ENCODE assay signal across 10 cellular contexts in the genomic region with DNA sequence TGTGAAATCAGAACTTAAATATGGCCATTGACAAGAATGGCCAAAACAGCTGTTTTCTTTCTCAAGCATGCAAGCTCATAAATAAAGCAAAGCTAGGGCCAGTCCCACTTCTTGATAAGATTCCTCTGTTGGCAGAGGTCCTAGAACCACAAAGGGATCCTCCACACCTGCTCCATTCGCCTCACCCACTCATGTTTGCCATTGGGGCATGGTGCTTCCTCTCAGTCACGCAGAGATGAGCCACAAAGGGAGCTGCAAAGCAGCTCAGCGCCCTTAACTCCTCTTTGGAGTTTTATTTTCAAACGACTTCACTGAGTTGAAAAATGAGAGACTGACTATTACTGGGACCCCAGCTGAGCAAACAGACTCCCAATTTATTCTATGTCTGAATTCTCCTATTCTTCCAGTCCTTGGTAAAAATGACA. TPM values are rescaled to one million over a fixed set of nuclear protein-coding genes. Genes with fewer than 3 reads are reported as not detected.
DNase-seq lines count a peak whose midpoint lies in the region; ATAC-seq and TF ChIP-seq lines count a peak whose summit lies in the region.
"Had no signal": no experiment of that assay in that cellular context is flagged by ENCODE, and none has a peak within 500 bp of the region (broad histone marks: within the 10 kb centered on the region; RNA-seq: fewer than 3 reads in every experiment).

No MANE protein-coding gene starts in this region.

- H3K4me2 ChIP-seq in PC-3 (ENCODE audit: low read length) (peak overlapping the region; percentile 34), neuronal stem cell (ENCODE audit: insufficient read depth, low read length, poor library complexity, severe bottlenecking) (no peak overlapping the region)

- no peak overlapping the region for H2BK5ac ChIP-seq in neuronal stem cell (ENCODE audit: low read length)

- H3K18ac ChIP-seq in neuronal stem cell (ENCODE audit: low read length): no peak overlapping the region

- H2AFZ ChIP-seq in PC-3 (ENCODE audit: low read length) (no peak overlapping the region), neuronal stem cell (ENCODE audit: low read length) (no peak overlapping the region)

- no peaks in the 10 kb centered on the region for H3K79me1 ChIP-seq in neuronal stem cell (ENCODE audit: low read depth, low read length)

- no peak overlapping the region for H2BK15ac ChIP-seq in neuronal stem cell (ENCODE audit: low read length)

- no peaks in the 10 kb centered on the region for H3F3A ChIP-seq in PC-3 (ENCODE audit: low read length, unreplicated experiment)

- H3K23ac ChIP-seq in neuronal stem cell (ENCODE audit: low read depth, low read length, poor library complexity): no peak overlapping the region

- POLR2A ChIA-PET in PC-3 (lab: Charles Lee; ENCODE audit: unreplicated experiment): interaction anchor here (0.5 to 1.2 kb wide), 5 partner anchors 16 to 317 kb away, joined by 3 to 10 read pairs (median 6); no protein-coding TSS in a partner anchor

- no peaks in the 10 kb centered on the region for H3K9me3 ChIP-seq in PC-3 (ENCODE audit: low read length)
- no peaks in the 10 kb centered on the region for H3K9me3 ChIP-seq in neuronal stem cell (replicated peaks in 1 of 2; ENCODE audit: control insufficient read depth in 2 of 2, insufficient read depth in 1 of 2, low read depth in 1 of 2, low read length in 2 of 2)

- WGBS in neuronal stem cell (ENCODE audit: extremely low coverage in 2 of 2, insufficient read length in 2 of 2, insufficient replicate concordance in 1 of 2), 2 donors: no CpG with 5 or more reads among the region's 4 CpGs

- DNase-seq in LoVo (ENCODE audit: low spot score) (peak; percentile 96), PC-3 (peak; percentile 85), fibroblast of villous mesenchyme (ENCODE audit: low read depth) (peak; percentile 92), substantia nigra (lab: John Stamatoyannopoulos, UW) (no peak), midbrain (lab: John Stamatoyannopoulos, UW) (no peak), neuronal stem cell (ENCODE audit: low spot score) (no peak)
- DNase-seq: activated naive CD4-positive, alpha-beta T cell; NCI-H2171 treated with DMSO at 0.1 percent for 48 hours had no signal

- peak; percentile 90 for ATAC-seq in PC-3
- no peak for ATAC-seq in GM19023 (IDR thresholded peaks at IDR 0.05; ENCODE audit: unreplicated experiment)
- ATAC-seq in GM21526 (IDR thresholded peaks at IDR 0.05; ENCODE audit: low FRiP score, unreplicated experiment): no peak

- no peaks in the 10 kb centered on the region for H3K9me2 ChIP-seq in PC-3 (replicated peaks; ENCODE audit: low read length)

- no peaks in the 10 kb centered on the region for H4K20me1 ChIP-seq in PC-3 (ENCODE audit: low read length)

- H4K91ac ChIP-seq in neuronal stem cell (ENCODE audit: low read depth, low read length, poor library complexity): no peak overlapping the region

- H3K14ac ChIP-seq in neuronal stem cell (ENCODE audit: low read length): no peak overlapping the region

- no peaks in the 10 kb centered on the region for H3K36me3 ChIP-seq in PC-3 (ENCODE audit: low read depth, low read length)
- H3K36me3 ChIP-seq in neuronal stem cell (replicated peaks in 1 of 2; ENCODE audit: control insufficient read depth in 2 of 2, insufficient read depth in 2 of 2, low read length in 2 of 2): no peaks in the 10 kb centered on the region

- H3K27me3 ChIP-seq in PC-3 (ENCODE audit: low read length) (no peaks in the 10 kb centered on the region), neuronal stem cell (ENCODE audit: control insufficient read depth in 3 of 3, insufficient read depth in 3 of 3, low read depth in 1 of 3, low read length in 3 of 3) (no peaks in the 10 kb centered on the region)

- peak overlapping the region; percentile 85 for H3K27ac ChIP-seq in PC-3 (ENCODE audit: low read length)
- H3K27ac ChIP-seq in substantia nigra (ENCODE audit: low read depth, low read length, poor library complexity, severe bottlenecking): peak overlapping the region; percentile 67
- H3K27ac ChIP-seq in neuronal stem cell (replicated peaks; ENCODE audit: low read length): no peak overlapping the region

- no peak overlapping the region for H2AK5ac ChIP-seq in neuronal stem cell (ENCODE audit: low read depth, low read length)

- H3K79me2 ChIP-seq in PC-3 (ENCODE audit: low read length): no peaks in the 10 kb centered on the region

- H3K9ac ChIP-seq in PC-3 (ENCODE audit: low read length) (peak overlapping the region; percentile 55), neuronal stem cell (ENCODE audit: low read depth, low read length, poor library complexity) (no peak overlapping the region)

- intact Hi-C loops in PC-3 (cut with micrococcal nuclease): loop anchor here (2.0 to 5.0 kb wide), 4 partner anchors 15 to 251 kb away; partner anchors contain the start of gene LRP6

- no peak overlapping the region for H3K4ac ChIP-seq in neuronal stem cell (ENCODE audit: low read length)

- H3K4me1 ChIP-seq in PC-3 (ENCODE audit: insufficient read depth, low read length) (peaks cover 44% of the 10 kb centered on the region), neuronal stem cell (ENCODE audit: control insufficient read depth in 2 of 2, insufficient read depth in 1 of 2, low read depth in 1 of 2, low read length in 2 of 2) (peaks cover 0 to 7% of the 10 kb centered on the region in 2 donors)

- no TSS peak for BruUV-seq in PC-3 (replicated peaks; lab: Mats Ljungman, UMichigan)

- no peak overlapping the region for H2BK120ac ChIP-seq in neuronal stem cell (ENCODE audit: low read depth, low read length)

- no peak overlapping the region for H2BK12ac ChIP-seq in neuronal stem cell (ENCODE audit: low read length)

- H3K4me3 ChIP-seq in PC-3 (ENCODE audit: low read length) (no peak overlapping the region), fibroblast of villous mesenchyme (ENCODE audit: low read depth, low read length) (no peak overlapping the region), neuronal stem cell (ENCODE audit: low read length in 2 of 2) (no peak overlapping the region)

- TF ChIP-seq CTCF in PC-3 (conservative IDR thresholded peaks at IDR 0.05; ENCODE audit: low read depth, low read length) (no peak), fibroblast of villous mesenchyme (IDR thresholded peaks at IDR 0.05; ENCODE audit: insufficient read depth, low read depth, low read length) (no peak)

- CTCF ChIA-PET in PC-3 (lab: Charles Lee): interaction anchor here (0.5 to 1.5 kb wide), 5 partner anchors 16 to 458 kb away, joined by 3 to 7 read pairs (median 4); partner anchors contain the start of genes BORCS5 and MANSC1

- H4K8ac ChIP-seq in neuronal stem cell (ENCODE audit: low read depth, low read length): no peak overlapping the region

RNA-seq across cellular contexts. Expression of gene MANSC1, which starts 16.6 kb away (rescaled TPM):
- total RNA-seq in PC-3 (2014; rRNA removed) (2.8 and 3.1 TPM in 2 replicates), fibroblast of villous mesenchyme (2.3 and 4.7 TPM in 2 replicates)
- polyA plus RNA-seq in neuronal stem cell (2013, experiment 1 of 2): 9.1 TPM
- 8.5 TPM for polyA plus RNA-seq in neuronal stem cell (2013, experiment 2 of 2)

RNA-seq across cellular contexts. Expression of gene BORCS5, which starts 23.5 kb away (rescaled TPM):
- total RNA-seq in PC-3 (2014; rRNA removed) (2.3 and 7.7 TPM in 2 replicates), fibroblast of villous mesenchyme (6.9 and 10.6 TPM in 2 replicates)
- 9.3 TPM for polyA plus RNA-seq in neuronal stem cell (2013, experiment 1 of 2)
- polyA plus RNA-seq in neuronal stem cell (2013, experiment 2 of 2): 9.9 TPM

Comparison
In these comparisons a context has a peak if more than half of its experiments do, and no peak if none do; other contexts are left out.
1. DNase-seq: peak in LoVo (single experiment), PC-3 (single experiment) and fibroblast of villous mesenchyme (single experiment); none in substantia nigra (0 of 49), midbrain (single experiment) and neuronal stem cell (single experiment).